Comparison of ENCODE assay signal across 16 cellular contexts in genomic region chr9:135962696-135963307, GRCh38. TPM values are rescaled to one million over a fixed set of nuclear protein-coding genes. Genes with fewer than 3 reads are reported as not detected.
DNase-seq lines count a peak whose midpoint lies in the region; ATAC-seq and TF ChIP-seq lines count a peak whose summit lies in the region.
"Had no signal": no experiment of that assay in that cellular context is flagged by ENCODE, and none has a peak within 500 bp of the region (broad histone marks: within the 10 kb centered on the region; RNA-seq: fewer than 3 reads in every experiment).

No MANE protein-coding gene starts in this region.

- H3K4me2 ChIP-seq in neural progenitor cell: no peak overlapping the region

- peak overlapping the region; percentile 74 for H3K4me3 Mint-ChIP-seq in activated naive CD4-positive, alpha-beta T cell treated with anti-CD3 and anti-CD28 coated beads for 36 hours
- peak overlapping the region; percentile 88 for H3K4me3 Mint-ChIP-seq in neural progenitor cell

- in situ Hi-C loops in KBM-7 (cut with MboI; ENCODE audit: low pct_unique_long_range_greater_than_20kb, low sequenced_read_pairs): no loop called here

- DNase-seq in activated naive CD4-positive, alpha-beta T cell treated with anti-CD3 and anti-CD28 coated beads for 36 hours: no peak
- no peak for DNase-seq in activated naive CD4-positive, alpha-beta T cell treated with Interleukin-2 at 50 U/mL for 16 hours
- DNase-seq in KBM-7 (peak; percentile 68), neural progenitor cell (ENCODE audit: low spot score) (no peak), NCI-H82 treated with DMSO at 0.1 percent for 48 hours (lab: John Stamatoyannopoulos, UW; ENCODE audit: unreplicated experiment) (no peak), H7 (no peak)
- DNase-seq: activated CD4-positive, alpha-beta memory T cell treated with anti-CD3 and anti-CD28 coated beads for 36 hours; activated naive CD8-positive, alpha-beta T cell treated with anti-CD3 and anti-CD28 coated beads, Interleukin-2, amount 10 ng/mL, durations not matched to agents 7 days and 5 days; cerebellar nuclear complex; islet precursor cell; NCI-H1417 treated with DMSO at 0.1 percent for 48 hours; Peyer's patch; trophoblast cell had no signal

- no peak for ATAC-seq in HG03175 (IDR thresholded peaks at IDR 0.05; ENCODE audit: unreplicated experiment)

- no peak overlapping the region for H3K9ac ChIP-seq in neural progenitor cell

- no peaks in the 10 kb centered on the region for H3K9me3 Mint-ChIP-seq in activated naive CD4-positive, alpha-beta T cell treated with anti-CD3 and anti-CD28 coated beads for 36 hours
- H3K9me3 Mint-ChIP-seq in neural progenitor cell: no peaks in the 10 kb centered on the region
- H3K9me3 Mint-ChIP-seq: activated CD4-positive, alpha-beta memory T cell treated with anti-CD3 and anti-CD28 coated beads for 36 hours; activated naive CD8-positive, alpha-beta T cell treated with anti-CD3 and anti-CD28 coated beads, Interleukin-2, amount 10 ng/mL, durations not matched to agents 7 days and 5 days; T-helper 1 cell treated with Interleukin-12 subunit alpha and Interleukin-12 subunit beta and Interleukin-4 antibody, amounts not matched to agents 30 μg/mL and 1 μg/mL, for 36 hours had no signal

- H3K4me3 ChIP-seq in neural progenitor cell (no peak overlapping the region), H7 (ENCODE audit: insufficient read depth, low read depth, low read length) (no peak overlapping the region)
- H3K4me3 ChIP-seq: Peyer's patch had no signal

- H3K4me1 Mint-ChIP-seq in activated naive CD4-positive, alpha-beta T cell treated with anti-CD3 and anti-CD28 coated beads for 36 hours (ENCODE audit: low read depth): peaks cover 37% of the 10 kb centered on the region
- H3K4me1 Mint-ChIP-seq in neural progenitor cell: peaks cover 31% of the 10 kb centered on the region

- peaks cover 12% of the 10 kb centered on the region for H3F3A ChIP-seq in neural progenitor cell (ENCODE audit: low read depth)

- H3K36me3 Mint-ChIP-seq in activated naive CD4-positive, alpha-beta T cell treated with anti-CD3 and anti-CD28 coated beads for 36 hours (ENCODE audit: low read depth): no peaks in the 10 kb centered on the region
- no peaks in the 10 kb centered on the region for H3K36me3 Mint-ChIP-seq in neural progenitor cell
- H3K36me3 Mint-ChIP-seq: activated CD4-positive, alpha-beta memory T cell treated with anti-CD3 and anti-CD28 coated beads for 36 hours; activated naive CD8-positive, alpha-beta T cell treated with anti-CD3 and anti-CD28 coated beads, Interleukin-2, amount 10 ng/mL, durations not matched to agents 7 days and 5 days had no signal

- H3K27ac ChIP-seq in VCaP (peak overlapping the region; percentile 92), neural progenitor cell (no peak overlapping the region)
- H3K27ac ChIP-seq: Peyer's patch had no signal

- peaks cover 11% of the 10 kb centered on the region for H3K27me3 ChIP-seq in neural progenitor cell
- no peaks in the 10 kb centered on the region; the same call in 1 of the 2 replicates for H3K27me3 ChIP-seq in H7 (ENCODE audit: control insufficient read depth, insufficient read depth, low read length)
- H3K27me3 ChIP-seq: Peyer's patch had no signal

- CTCF ChIA-PET in activated naive CD4-positive, alpha-beta T cell treated with anti-CD3 and anti-CD28 coated beads for 36 hours (lab: Charles Lee): interaction anchor here (1.4 kb wide), 1 partner anchor 160 kb away, joined by 4 read pairs; no protein-coding TSS in a partner anchor

- peaks cover 29% of the 10 kb centered on the region for H3K79me2 ChIP-seq in neural progenitor cell (ENCODE audit: low read depth)

- TF ChIP-seq CTCF in VCaP (conservative IDR thresholded peaks at IDR 0.05): no peak
- TF ChIP-seq CTCF in neural progenitor cell (IDR thresholded peaks at IDR 0.05): no peak

- intact Hi-C loops in activated naive CD4-positive, alpha-beta T cell treated with anti-CD3 and anti-CD28 coated beads for 36 hours (cut with micrococcal nuclease): loop anchor here (10.0 kb wide), 3 partner anchors 168 to 358 kb away; partner anchors contain the start of gene QSOX2

- no peak overlapping the region for H3K27ac Mint-ChIP-seq in activated naive CD4-positive, alpha-beta T cell treated with anti-CD3 and anti-CD28 coated beads for 36 hours
- H3K27ac Mint-ChIP-seq in neural progenitor cell: peak overlapping the region; percentile 55
- H3K27ac Mint-ChIP-seq: activated CD4-positive, alpha-beta memory T cell treated with anti-CD3 and anti-CD28 coated beads for 36 hours had no signal

- no peaks in the 10 kb centered on the region for H3K4me1 ChIP-seq in neural progenitor cell

- H4K20me1 ChIP-seq in neural progenitor cell (ENCODE audit: low read depth): peaks cover 26% of the 10 kb centered on the region

- no peaks in the 10 kb centered on the region for H3K27me3 Mint-ChIP-seq in activated naive CD4-positive, alpha-beta T cell treated with anti-CD3 and anti-CD28 coated beads for 36 hours (ENCODE audit: low read depth)
- H3K27me3 Mint-ChIP-seq in neural progenitor cell (ENCODE audit: insufficient read depth, low read depth): peaks cover 12% of the 10 kb centered on the region

- H3K36me3 ChIP-seq in neural progenitor cell (no peaks in the 10 kb centered on the region), H7 (replicated peaks; ENCODE audit: control insufficient read depth, insufficient read depth, low read length) (no peaks in the 10 kb centered on the region)
- H3K36me3 ChIP-seq: Peyer's patch had no signal

- no peak overlapping the region for H2AFZ ChIP-seq in neural progenitor cell (replicated peaks)

- H3K9me3 ChIP-seq in neural progenitor cell (ENCODE audit: low read depth): no peaks in the 10 kb centered on the region
- H3K9me3 ChIP-seq: Peyer's patch had no signal

RNA-seq across cellular contexts. Expression of gene UBAC1, which starts 1.6 kb away (rescaled TPM):
- 10 to 100 TPM; 37.2 to 40.0 TPM for total RNA-seq in activated naive CD4-positive, alpha-beta T cell treated with anti-CD3 and anti-CD28 coated beads for 36 hours
- total RNA-seq in neural progenitor cell (ENCODE audit: low replicate concordance): 53.6 and 66.0 TPM in 2 replicates
- 74.6 and 77.0 TPM in 2 replicates for total RNA-seq in H7 (2014; rRNA removed; shearing (Covaris generic))

RNA-seq across cellular contexts. Expression of gene CAMSAP1, which starts 55.5 kb away (rescaled TPM):
- total RNA-seq in activated naive CD4-positive, alpha-beta T cell treated with anti-CD3 and anti-CD28 coated beads for 36 hours: 10 to 100 TPM; 32.6 to 35.2 TPM
- 39.3 and 44.9 TPM in 2 replicates for total RNA-seq in neural progenitor cell (ENCODE audit: low replicate concordance)
- 26.3 and 34.6 TPM in 2 replicates for total RNA-seq in H7 (2014; rRNA removed; shearing (Covaris generic))
